8 cellular contexts compared by ENCODE assay signal in genomic region chr6:28864321-28864923, GRCh38. TPM values are rescaled to one million over a fixed set of nuclear protein-coding genes. Genes with fewer than 3 reads are reported as not detected.
A peak's percentile ranks its signal among the peaks of the same experiment; 100 is the strongest.
DNase-seq lines count a peak whose midpoint lies in the region; ATAC-seq and TF ChIP-seq lines count a peak whose summit lies in the region.

No MANE protein-coding gene starts in this region.

- no peaks in the 10 kb centered on the region; the same call in 1 of the 2 replicates for H3K9me3 ChIP-seq in BLaER1

- TF ChIP-seq CTCF in chondrocyte (IDR thresholded peaks at IDR 0.05): peak; percentile 67

- no peaks in the 10 kb centered on the region for H4K20me1 ChIP-seq in BLaER1

- TF ChIP-seq RAD21 in Ishikawa (IDR thresholded peaks at IDR 0.05; ENCODE audit: low read depth): no peak

- ATAC-seq in naive thymus-derived CD8-positive, alpha-beta T cell: no peak
- ATAC-seq in HG03039 (IDR thresholded peaks at IDR 0.05; ENCODE audit: unreplicated experiment): no peak

- peak overlapping the region; percentile 90 for H3K4me3 Mint-ChIP-seq in chondrocyte (ENCODE audit: unreplicated experiment)
- peak overlapping the region; percentile 89 to 98 (median 96) for H3K4me3 Mint-ChIP-seq in naive thymus-derived CD8-positive, alpha-beta T cell

- DNase-seq in chondrocyte (ENCODE audit: low spot score) (no peak), GM03348 (ENCODE audit: low spot score) (no peak), HuH-7.5 (ENCODE audit: low spot score) (no peak)
- DNase-seq in naive thymus-derived CD8-positive, alpha-beta T cell: no peak
- DNase-seq in NK-92 treated with Interleukin-12 subunit alpha and Interleukin-12 subunit beta, amount 100 ng/mL, for 24 hours (lab: John Stamatoyannopoulos, UW): no peak

- H3K36me3 ChIP-seq in BLaER1: no peaks in the 10 kb centered on the region

- no peaks in the 10 kb centered on the region for H3K36me3 Mint-ChIP-seq in chondrocyte (ENCODE audit: low read depth)
- H3K36me3 Mint-ChIP-seq in naive thymus-derived CD8-positive, alpha-beta T cell: peaks cover 5 to 8% (median 6%) of the 10 kb centered on the region in 3 donors

- H3K4me3 ChIP-seq in BLaER1: peak overlapping the region; percentile 87

- H3K9ac ChIP-seq in BLaER1: peak overlapping the region; percentile 88

- POLR2A ChIA-PET in naive thymus-derived CD8-positive, alpha-beta T cell (lab: Charles Lee): interaction anchor here (0.6 to 11.9 kb wide), 9 partner anchors 9 to 971 kb away, joined by 3 to 255 read pairs (median 22); partner anchors contain the start of gene TRIM27

- no peaks in the 10 kb centered on the region for H3K27me3 ChIP-seq in BLaER1

- no peak for TF ChIP-seq EP300 in Ishikawa (IDR thresholded peaks at IDR 0.05; ENCODE audit: borderline replicate concordance)

- peaks cover 5% of the 10 kb centered on the region for H3K9me3 Mint-ChIP-seq in chondrocyte (ENCODE audit: low read depth)
- peaks cover 0 to 19% (median 8%) of the 10 kb centered on the region in 9 donors for H3K9me3 Mint-ChIP-seq in naive thymus-derived CD8-positive, alpha-beta T cell

- H3K27ac Mint-ChIP-seq in chondrocyte (ENCODE audit: unreplicated experiment): peak overlapping the region; percentile 90
- peak overlapping the region; percentile 85 to 100 (median 95) for H3K27ac Mint-ChIP-seq in naive thymus-derived CD8-positive, alpha-beta T cell

- peaks cover 22% of the 10 kb centered on the region for H3K4me1 Mint-ChIP-seq in chondrocyte (ENCODE audit: low read depth)
- peaks cover 25 to 50% (median 40%) of the 10 kb centered on the region in 4 donors for H3K4me1 Mint-ChIP-seq in naive thymus-derived CD8-positive, alpha-beta T cell

- H3K27me3 Mint-ChIP-seq in chondrocyte (ENCODE audit: low read depth): peaks cover 9% of the 10 kb centered on the region
- peaks cover 0 to 8% (median 0%) of the 10 kb centered on the region in 5 donors for H3K27me3 Mint-ChIP-seq in naive thymus-derived CD8-positive, alpha-beta T cell

- H3K4me2 ChIP-seq in BLaER1: peak overlapping the region; percentile 77

- peak overlapping the region; percentile 83 for H3K27ac ChIP-seq in BLaER1

- H3K4me1 ChIP-seq in BLaER1: peaks cover 34% of the 10 kb centered on the region

TF ChIP-seq in Ishikawa, 13 proteins besides CTCF, POLR2A, EP300 and RAD21:
- TF ChIP-seq TCF12 (IDR thresholded peaks at IDR 0.05; ENCODE audit: low read depth) (no peak), TEAD4 (IDR thresholded peaks at IDR 0.05) (peak; percentile 57)

RNA-seq across cellular contexts. Expression of gene TRIM27, which starts 59.4 kb away (rescaled TPM):
- 49.6 to 61.8 TPM (median 53.5 TPM) in 3 replicates for total RNA-seq in chondrocyte
- total RNA-seq in naive thymus-derived CD8-positive, alpha-beta T cell: 10 to 100 TPM; 79.8 to 80.4 TPM
- 10 to 100 TPM; 37.5 to 71.3 (median 44.2) TPM for polyA plus RNA-seq in naive thymus-derived CD8-positive, alpha-beta T cell
